8 cellular contexts compared by ENCODE assay signal in genomic region chr17:42276359-42276608, GRCh38. TPM values are rescaled to one million over a fixed set of nuclear protein-coding genes. Genes with fewer than 3 reads are reported as not detected.
A peak's percentile ranks its signal among the peaks of the same experiment; 100 is the strongest.
DNase-seq lines count a peak whose midpoint lies in the region; ATAC-seq and TF ChIP-seq lines count a peak whose summit lies in the region.

Gene STAT5B, minus strand, starts transcription at chr17:42276391. Its CDS starts 44,264 bp downstream, at chr17:42232127.

- H3K79me2 ChIP-seq in neural cell (replicated peaks; ENCODE audit: insufficient read depth, low read length) = peaks cover 40% of the 10 kb centered on the region

- H3K36me3 ChIP-seq in RWPE2 (ENCODE audit: low read depth) (no peaks in the 10 kb centered on the region), neural cell (ENCODE audit: insufficient read depth, low read length) (no peaks in the 10 kb centered on the region), tibial nerve (no peaks in the 10 kb centered on the region)

- DNase-seq in AG04450 (ENCODE audit: low read depth, low spot score) (no peak), RWPE2 (ENCODE audit: low spot score) (no peak), foreskin keratinocyte (no peak), tibial nerve (ENCODE audit: low spot score in 2 of 2) (peak; percentile 41 to 46)
- peak; percentile 43 for DNase-seq in activated gamma-delta T cell treated with anti-CD3 and anti-CD28 coated beads, Interleukin-2, amount 50 U/mL, for 16 hours (ENCODE audit: low read depth)

- TF ChIP-seq RAD21 in neural cell (conservative IDR thresholded peaks at IDR 0.05) = no peak

- no peaks in the 10 kb centered on the region for H4K20me1 ChIP-seq in neural cell (ENCODE audit: insufficient read depth)

- peak within 1 kb of the TSS; percentile 62 for H2AFZ ChIP-seq in neural cell (ENCODE audit: low read depth, low read length)

- H3K9me3 ChIP-seq in AG04450 (ENCODE audit: control insufficient read depth, insufficient read depth, low read length) (no peaks in the 10 kb centered on the region), RWPE2 (ENCODE audit: severe bottlenecking) (no peaks in the 10 kb centered on the region), neural cell (ENCODE audit: low read length) (no peaks in the 10 kb centered on the region), tibial nerve (no peaks in the 10 kb centered on the region)

- H3F3A ChIP-seq in neural cell (ENCODE audit: insufficient read depth, low read length, poor library complexity, severe bottlenecking) = no peaks in the 10 kb centered on the region

- CTCF ChIA-PET in AG04450 (lab: Charles Lee) = interaction anchor here (1.1 kb wide), 1 partner anchor 26 kb away, joined by 3 read pairs; no protein-coding TSS in a partner anchor

- H3K9ac ChIP-seq in neural cell (ENCODE audit: low read length) = peak within 1 kb of the TSS; percentile 77

- H3K4me2 ChIP-seq in neural cell (ENCODE audit: low read length) = peak within 1 kb of the TSS; percentile 95

- TF ChIP-seq POLR2A in GM18526 (IDR thresholded peaks at IDR 0.05; ENCODE audit: extremely low read depth, insufficient read length) = peak; percentile 62
- peak; percentile 35 to 87 for TF ChIP-seq POLR2A in tibial nerve (IDR thresholded peaks at IDR 0.05)

- no peak for TF ChIP-seq EP300 in neural cell (conservative IDR thresholded peaks at IDR 0.05; ENCODE audit: poor library complexity, severe bottlenecking)
- TF ChIP-seq EP300 in tibial nerve (IDR thresholded peaks at IDR 0.05) = no peak

- 0% methylated on average over 16 of the region's 47 CpGs; no CpG with 5 or more reads in 1 of the 2 donors for WGBS in tibial nerve, 2 donors

- H3K27ac ChIP-seq in AG04450 (ENCODE audit: low read depth, low read length) (peak within 1 kb of the TSS; percentile 77), RWPE2 (ENCODE audit: poor library complexity, severe bottlenecking) (peak within 1 kb of the TSS; percentile 60), foreskin keratinocyte (peak within 1 kb of the TSS; percentile 50), neural cell (ENCODE audit: low read length) (peak within 1 kb of the TSS; percentile 90), tibial nerve (peak within 1 kb of the TSS; percentile 81 to 97 (median 92))

- no peaks in the 10 kb centered on the region for H3K9me2 ChIP-seq in neural cell (ENCODE audit: insufficient read depth, low read length)

- H3K27me3 ChIP-seq in AG04450 (ENCODE audit: control insufficient read depth, insufficient read depth, low read length) = peaks cover 2% of the 10 kb centered on the region
- no peaks in the 10 kb centered on the region for H3K27me3 ChIP-seq in RWPE2 (ENCODE audit: insufficient read depth, poor library complexity, severe bottlenecking)
- H3K27me3 ChIP-seq in foreskin keratinocyte = no peaks in the 10 kb centered on the region
- H3K27me3 ChIP-seq in neural cell (ENCODE audit: insufficient read depth, low read depth, low read length) = no peaks in the 10 kb centered on the region
- no peaks in the 10 kb centered on the region for H3K27me3 ChIP-seq in tibial nerve

- ATAC-seq in HG03432 (IDR thresholded peaks at IDR 0.05; ENCODE audit: unreplicated experiment) = peak; percentile 67
- ATAC-seq in RWPE2 (ENCODE audit: low read depth) = peak; percentile 28; the same call in 2 of the 3 replicates
- ATAC-seq in foreskin keratinocyte = peak; percentile 55

- H3K4me1 ChIP-seq in RWPE2 (ENCODE audit: insufficient read depth, poor library complexity, severe bottlenecking) (peaks cover 14% of the 10 kb centered on the region), foreskin keratinocyte (no peaks in the 10 kb centered on the region), tibial nerve (peaks cover 0 to 48% (median 22%) of the 10 kb centered on the region in 4 donors)

- no peak for TF ChIP-seq CTCF in AG04450 (IDR thresholded peaks at IDR 0.05; ENCODE audit: low read depth, low read length)
- no peak for TF ChIP-seq CTCF in RWPE2 (IDR thresholded peaks at IDR 0.05; ENCODE audit: poor library complexity, severe bottlenecking)
- TF ChIP-seq CTCF in foreskin keratinocyte (conservative IDR thresholded peaks at IDR 0.05) = no peak
- no peak for TF ChIP-seq CTCF in neural cell (IDR thresholded peaks at IDR 0.05; ENCODE audit: poor library complexity, severe bottlenecking)
- no peak for TF ChIP-seq CTCF in tibial nerve (IDR thresholded peaks at IDR 0.05)

- H3K4me3 ChIP-seq in AG04450 (ENCODE audit: low read depth, low read length) (peak within 1 kb of the TSS; percentile 78), RWPE2 (ENCODE audit: severe bottlenecking) (peak within 1 kb of the TSS; percentile 99), neural cell (ENCODE audit: low read length) (peak within 1 kb of the TSS; percentile 78), tibial nerve (peak within 1 kb of the TSS; percentile 77 to 97 (median 90))

- POLR2A ChIA-PET in AG04450 (lab: Yijun Ruan, JAX) = interaction anchor here (1.1 to 2.1 kb wide), 2 partner anchors 54 to 82 kb away, joined by 3 to 8 read pairs; no protein-coding TSS in a partner anchor

TF ChIP-seq in neural cell, 6 proteins besides CTCF, POLR2A, EP300 and RAD21:
- TF ChIP-seq TAF1 (IDR thresholded peaks at IDR 0.05; ENCODE audit: low read depth) (peak; percentile 10), SMC3 (conservative IDR thresholded peaks at IDR 0.05; ENCODE audit: poor library complexity) (no peak), REST (IDR thresholded peaks at IDR 0.05; ENCODE audit: borderline replicate concordance) (no peak), POLR2AphosphoS5 (IDR thresholded peaks at IDR 0.05) (peak; percentile 73), EZH2 (IDR thresholded peaks at IDR 0.05; ENCODE audit: borderline replicate concordance, insufficient read depth, low read length, poor library complexity, severe bottlenecking) (no peak), MXI1 (conservative IDR thresholded peaks at IDR 0.05; ENCODE audit: poor library complexity, severe bottlenecking) (peak; percentile 52)

RNA-seq across cellular contexts. Expression of gene STAT5B, which starts in this region (rescaled TPM):
- polyA plus RNA-seq in AG04450 (2011; rRNA removed) (31.5 and 34.0 TPM in 2 replicates), foreskin keratinocyte (4.9 and 6.1 TPM in 2 replicates), neural cell (47.4 and 54.9 TPM in 2 replicates)
- 45.2 and 49.3 TPM in 2 replicates for polyA minus RNA-seq in AG04450 (2011; rRNA and poly(A)+ RNA removed)
- total RNA-seq in foreskin keratinocyte (13.4 and 15.0 TPM in 2 replicates), tibial nerve (100 to 1,000 TPM in 3 of 4 donors, 10 to 100 TPM in 1; 96.8 to 117 (median 104) TPM)
- polyA minus RNA-seq in neural cell = 56.2 and 64.2 TPM in 2 replicates

Comparison
In these comparisons a context has a peak if more than half of its experiments do, and no peak if none do; other contexts are left out.
1. DNase-seq: peak in activated gamma-delta T cell treated with anti-CD3 and anti-CD28 coated beads, Interleukin-2, amount 50 U/mL, for 16 hours (single experiment) and tibial nerve (2 of 2); none in AG04450 (single experiment), RWPE2 (single experiment) and foreskin keratinocyte (0 of 2).
2. Peak in every context shown above with its lines, with median percentiles within 50 percentile points of each other: H3K27ac ChIP-seq, H3K4me3 ChIP-seq and ATAC-seq.